17 cellular contexts compared by ENCODE assay signal in genomic region chr17:62630365-62631085, GRCh38. TPM values are rescaled to one million over a fixed set of nuclear protein-coding genes. Genes with fewer than 3 reads are reported as not detected.
DNase-seq lines count a peak whose midpoint lies in the region; TF ChIP-seq lines count a peak whose summit lies in the region.
"Had no signal": no experiment of that assay in that cellular context is flagged by ENCODE, and none has a peak within 500 bp of the region (broad histone marks: within the 10 kb centered on the region; RNA-seq: fewer than 3 reads in every experiment).

No MANE protein-coding gene starts in this region.

- H3K4me1 ChIP-seq in HAP-1 = peaks cover 9% of the 10 kb centered on the region

- TF ChIP-seq CTCF in AG09309 (IDR thresholded peaks at IDR 0.05; ENCODE audit: control insufficient read depth, insufficient read depth, low read depth, low read length, missing control alignments) = no peak
- TF ChIP-seq CTCF in coronary artery (IDR thresholded peaks at IDR 0.05) = no peak
- no peak for TF ChIP-seq CTCF in nephron (IDR thresholded peaks at IDR 0.05; ENCODE audit: unreplicated experiment in 3 of 3)

- DNase-seq in AG09309 (ENCODE audit: low read depth) (no peak), LHCN-M2 (ENCODE audit: low read depth) (peak; percentile 22), coronary artery (ENCODE audit: low spot score) (no peak), activated T-cell treated with anti-CD3 and anti-CD28 coated beads for 4 hours (no peak), HAP-1 (ENCODE audit: low spot score in 2 of 2) (no peak), DMS114 treated with DMSO at 0.1 percent for 48 hours (lab: John Stamatoyannopoulos, UW; ENCODE audit: unreplicated experiment) (no peak)
- no peak for DNase-seq in stimulated activated CD4-positive, alpha-beta T cell treated with anti-CD3 and anti-CD28 coated beads, Interleukin-4, amount 100 ng/mL, for 24 hours
- DNase-seq: activated CD4-positive, alpha-beta T cell treated with anti-CD3 and anti-CD28 coated beads, Interleukin-2, amount 50 U/mL, for 1 hour; HCEC 1CT; NCI-H1048; stimulated activated CD4-positive, alpha-beta T cell treated with anti-CD3 and anti-CD28 coated beads, Interleukin-4, amount 100 ng/mL, for 1 hour had no signal

- H3K9me3 ChIP-seq in HAP-1 = no peaks in the 10 kb centered on the region

- H3K27me3 ChIP-seq in HAP-1 (ENCODE audit: low read depth) = no peaks in the 10 kb centered on the region

- H3K36me3 ChIP-seq in HAP-1 (replicated peaks) = no peaks in the 10 kb centered on the region

- H3K27ac ChIP-seq in coronary artery = no peak overlapping the region
- H3K27ac ChIP-seq: C4-2B, epithelial cell of prostate had no signal

- peak overlapping the region; percentile 99 to 100 (median 99) for H3K27ac Mint-ChIP-seq in nephron
- H3K27ac Mint-ChIP-seq: progenitor cell of endocrine pancreas; stimulated activated memory B cell treated with anti-CD40 and anti-IgM and Interleukin-4, amounts not matched to agents 10 μg/mL and 1 μg/mL and 100 μg/mL, for 72 hours had no signal

- H3K4me3 ChIP-seq in AG09309 (ENCODE audit: control insufficient read depth, low read depth, low read length) (peak overlapping the region; percentile 69), coronary artery (peak overlapping the region; percentile 94), HAP-1 (no peak overlapping the region)
- H3K4me3 ChIP-seq: lung had no signal

- H3K4me1 Mint-ChIP-seq in nephron = peaks cover 55% of the 10 kb centered on the region

- H3K9me3 Mint-ChIP-seq in nephron = no peaks in the 10 kb centered on the region
- H3K9me3 Mint-ChIP-seq: stimulated activated memory B cell treated with anti-CD40 and anti-IgM and Interleukin-4, amounts not matched to agents 10 μg/mL and 1 μg/mL and 100 μg/mL, for 72 hours had no signal

- H3K36me3 Mint-ChIP-seq in nephron (ENCODE audit: low read depth) = peaks cover 11% of the 10 kb centered on the region
- H3K36me3 Mint-ChIP-seq: stimulated activated memory B cell treated with anti-CD40 and anti-IgM and Interleukin-4, amounts not matched to agents 10 μg/mL and 1 μg/mL and 100 μg/mL, for 72 hours had no signal

- in situ Hi-C loops in HAP-1 (cut with MboI; ENCODE audit: low sequenced_read_pairs) = no loop called here

- peaks cover 4% of the 10 kb centered on the region for H3K27me3 Mint-ChIP-seq in nephron (ENCODE audit: low read depth)

- H3K4me3 Mint-ChIP-seq in nephron = peak overlapping the region; percentile 95 to 98 (median 97)
- H3K4me3 Mint-ChIP-seq: stimulated activated memory B cell treated with anti-CD40 and anti-IgM and Interleukin-4, amounts not matched to agents 10 μg/mL and 1 μg/mL and 100 μg/mL, for 72 hours had no signal

RNA-seq across cellular contexts. Expression of gene MRC2, which starts 3.1 kb away (rescaled TPM):
- 210 and 281 TPM in 2 replicates for total RNA-seq in LHCN-M2 (2014; rRNA removed)
- polyA plus RNA-seq in LHCN-M2 (2012) = 150 TPM
